Comparison of ENCODE assay signal across 19 cellular contexts in genomic region chr12:43786899-43787693, GRCh38. TPM values are rescaled to one million over a fixed set of nuclear protein-coding genes. Genes with fewer than 3 reads are reported as not detected.
DNase-seq lines count a peak whose midpoint lies in the region; ATAC-seq and TF ChIP-seq lines count a peak whose summit lies in the region.
"Had no signal": no experiment of that assay in that cellular context is flagged by ENCODE, and none has a peak within 500 bp of the region (broad histone marks: within the 10 kb centered on the region; RNA-seq: fewer than 3 reads in every experiment).

No MANE protein-coding gene starts in this region.

- H4K20me1 ChIP-seq in GM23248 (ENCODE audit: insufficient read depth), result no peaks in the 10 kb centered on the region
- H4K20me1 ChIP-seq in PC-3 (ENCODE audit: low read length), result no peaks in the 10 kb centered on the region
- no peaks in the 10 kb centered on the region for H4K20me1 ChIP-seq in smooth muscle cell (ENCODE audit: low read depth)

- H3K9me2 ChIP-seq in GM23248 (ENCODE audit: insufficient read depth) (no peaks in the 10 kb centered on the region), PC-3 (replicated peaks; ENCODE audit: low read length) (no peaks in the 10 kb centered on the region)

- BruUV-seq in PC-3 (replicated peaks; lab: Mats Ljungman, UMichigan), result TSS peak; percentile 37

- in situ Hi-C loops in GM23248 (cut with MboI), result no loop called here
- in situ Hi-C loops in KBM-7 (cut with MboI; ENCODE audit: low pct_unique_long_range_greater_than_20kb, low sequenced_read_pairs), result no loop called here

- H3F3A ChIP-seq in GM23248 (ENCODE audit: insufficient read depth) (peaks cover 16% of the 10 kb centered on the region; the same call in 1 of the 2 replicates), PC-3 (ENCODE audit: low read length, unreplicated experiment) (no peaks in the 10 kb centered on the region), smooth muscle cell (ENCODE audit: low read depth) (peaks cover 6% of the 10 kb centered on the region)

- peak; percentile 85 for ATAC-seq in PC-3
- ATAC-seq: stimulated activated naive CD8-positive, alpha-beta T cell treated with anti-CD3 and anti-CD28 coated beads, Interleukin-15, Interleukin-2, amounts not matched to agents 100 U/mL and 50 U/mL, for 24 hours; upper lobe of right lung had no signal

- H3K27me3 ChIP-seq in GM23248 (replicated peaks; ENCODE audit: insufficient read depth) (no peaks in the 10 kb centered on the region), PC-3 (ENCODE audit: low read length) (no peaks in the 10 kb centered on the region), smooth muscle cell (ENCODE audit: low read depth) (no peaks in the 10 kb centered on the region)
- H3K27me3 ChIP-seq: brain microvascular endothelial cell, upper lobe of right lung had no signal

- DNase-seq in AG10803 (ENCODE audit: low read depth) (peak; percentile 20), GM23248 (peak; percentile 35), PC-3 (peak; percentile 92), fibroblast of mammary gland (ENCODE audit: low read depth) (peak; percentile 69), smooth muscle cell (lab: John Stamatoyannopoulos, UW; ENCODE audit: unreplicated experiment) (no peak), KBM-7 (no peak), cerebellum (ENCODE audit: low spot score) (no peak)
- DNase-seq in activated CD4-positive, alpha-beta T cell treated with anti-CD3 and anti-CD28 coated beads for 1 hour, result no peak
- DNase-seq: activated CD4-positive, alpha-beta T cell treated with anti-CD3 and anti-CD28 coated beads, Interleukin-2, amount 50 U/mL, for 4 hours; activated naive CD4-positive, alpha-beta T cell treated with anti-CD3 and anti-CD28 coated beads, Interleukin-2, amount 50 U/mL, for 16 hours; amniotic stem cell; brain microvascular endothelial cell; immature natural killer cell; Kasumi-1; NCI-H146; NCI-H446 treated with DMSO at 0.1 percent for 48 hours; small intestine; stimulated activated naive CD8-positive, alpha-beta T cell treated with anti-CD3 and anti-CD28 coated beads, Interleukin-15, Interleukin-2, amounts not matched to agents 100 U/mL and 50 U/mL, for 24 hours; upper lobe of right lung had no signal

- no peak overlapping the region for H2AFZ ChIP-seq in GM23248
- H2AFZ ChIP-seq in PC-3 (ENCODE audit: low read length), result no peak overlapping the region
- H2AFZ ChIP-seq in smooth muscle cell (ENCODE audit: low read depth), result no peak overlapping the region

- H3K79me2 ChIP-seq in GM23248 (ENCODE audit: insufficient read depth) (no peaks in the 10 kb centered on the region), PC-3 (ENCODE audit: low read length) (no peaks in the 10 kb centered on the region), smooth muscle cell (ENCODE audit: low read depth) (no peaks in the 10 kb centered on the region)

- H3K36me3 ChIP-seq in GM23248 (ENCODE audit: low read depth) (peaks cover 8% of the 10 kb centered on the region), PC-3 (ENCODE audit: low read depth, low read length) (peaks cover 13% of the 10 kb centered on the region; the same call in 1 of the 2 replicates), smooth muscle cell (ENCODE audit: low read depth) (peaks cover 6% of the 10 kb centered on the region)

- POLR2A ChIA-PET in PC-3 (lab: Charles Lee; ENCODE audit: unreplicated experiment), result no interaction called here

- no peak for TF ChIP-seq CTCF in AG10803 (conservative IDR thresholded peaks at IDR 0.05; ENCODE audit: low read length)
- TF ChIP-seq CTCF in PC-3 (conservative IDR thresholded peaks at IDR 0.05; ENCODE audit: low read depth, low read length), result no peak
- TF ChIP-seq CTCF in fibroblast of mammary gland (conservative IDR thresholded peaks at IDR 0.05; ENCODE audit: control insufficient read depth, insufficient read depth, low read depth, low read length), result no peak
- TF ChIP-seq CTCF in smooth muscle cell (IDR thresholded peaks at IDR 0.05; ENCODE audit: borderline replicate concordance, insufficient read depth, poor library complexity, severe bottlenecking), result no peak

- intact Hi-C loops in PC-3 (cut with micrococcal nuclease), result loop anchor here (1.0 to 2.0 kb wide), 2 partner anchors 9 to 28 kb away; partner anchors contain the start of genes IRAK4 and PUS7L

- H3K9ac ChIP-seq in GM23248 (no peak overlapping the region), PC-3 (ENCODE audit: low read length) (peak overlapping the region; percentile 13; the same call in 1 of the 2 replicates), smooth muscle cell (ENCODE audit: low read depth) (no peak overlapping the region)

- H3K27ac ChIP-seq in GM23248 (no peak overlapping the region), PC-3 (ENCODE audit: low read length) (peak overlapping the region; percentile 92), smooth muscle cell (ENCODE audit: low read depth) (no peak overlapping the region)
- H3K27ac ChIP-seq: brain microvascular endothelial cell, upper lobe of right lung had no signal

- H3K4me1 ChIP-seq in GM23248 (ENCODE audit: insufficient read depth) (no peaks in the 10 kb centered on the region), PC-3 (ENCODE audit: insufficient read depth, low read length) (peaks cover 25% of the 10 kb centered on the region), smooth muscle cell (ENCODE audit: low read depth) (no peaks in the 10 kb centered on the region)
- H3K4me1 ChIP-seq: upper lobe of right lung had no signal

- no peaks in the 10 kb centered on the region for H3K9me3 ChIP-seq in GM23248 (ENCODE audit: low read depth)
- no peaks in the 10 kb centered on the region for H3K9me3 ChIP-seq in PC-3 (ENCODE audit: low read length)
- no peaks in the 10 kb centered on the region for H3K9me3 ChIP-seq in smooth muscle cell (replicated peaks; ENCODE audit: low read depth)
- H3K9me3 ChIP-seq: upper lobe of right lung had no signal

- H3K4me3 ChIP-seq in AG10803 (ENCODE audit: low read length) (no peak overlapping the region), GM23248 (no peak overlapping the region), PC-3 (ENCODE audit: low read length) (no peak overlapping the region), fibroblast of mammary gland (ENCODE audit: control insufficient read depth, low read depth, low read length) (no peak overlapping the region), smooth muscle cell (no peak overlapping the region)
- H3K4me3 ChIP-seq: upper lobe of right lung had no signal

- CTCF ChIA-PET in PC-3 (lab: Charles Lee), result no interaction called here

- H3K4me2 ChIP-seq in GM23248 (ENCODE audit: unreplicated experiment) (no peak overlapping the region), PC-3 (ENCODE audit: low read length) (peak overlapping the region; percentile 29), smooth muscle cell (no peak overlapping the region)

RNA-seq across cellular contexts. Expression of gene TWF1, which starts 19.0 kb away (rescaled TPM):
- total RNA-seq in GM23248 (2014; rRNA removed; shearing (Covaris generic)), result 197 and 246 TPM in 2 replicates
- polyA plus RNA-seq in GM23248 (2016; fragmentation: Nextera tagmentation; extraction: Ambion mirVana) (139 and 141 TPM in 2 replicates), smooth muscle cell (51.8 and 60.1 TPM in 2 replicates)
- total RNA-seq in PC-3 (2014; rRNA removed) (167 and 226 TPM in 2 replicates), smooth muscle cell (136 and 151 TPM in 2 replicates), cerebellum (84.8 TPM)

RNA-seq across cellular contexts. Expression of gene IRAK4, which starts 28.3 kb away (rescaled TPM):
- total RNA-seq in GM23248 (2014; rRNA removed; shearing (Covaris generic)), result 17.6 and 24.0 TPM in 2 replicates
- 11.5 and 12.0 TPM in 2 replicates for polyA plus RNA-seq in GM23248 (2016; fragmentation: Nextera tagmentation; extraction: Ambion mirVana)
- 5.6 and 8.9 TPM in 2 replicates for total RNA-seq in PC-3 (2014; rRNA removed)
- 22.5 and 42.8 TPM in 2 replicates for total RNA-seq in smooth muscle cell
- 7.0 and 9.2 TPM in 2 replicates for polyA plus RNA-seq in smooth muscle cell
- total RNA-seq in cerebellum, result 8.3 TPM

RNA-seq across cellular contexts. Expression of gene PUS7L, which starts 28.5 kb away (rescaled TPM):
- total RNA-seq in GM23248 (2014; rRNA removed; shearing (Covaris generic)), result 15.0 and 20.6 TPM in 2 replicates
- polyA plus RNA-seq in GM23248 (2016; fragmentation: Nextera tagmentation; extraction: Ambion mirVana) (23.1 and 23.3 TPM in 2 replicates), smooth muscle cell (14.8 and 16.9 TPM in 2 replicates)
- total RNA-seq in PC-3 (2014; rRNA removed) (9.1 and 14.6 TPM in 2 replicates), smooth muscle cell (24.3 and 49.6 TPM in 2 replicates), cerebellum (35.6 TPM)

RNA-seq across cellular contexts. Expression of gene TMEM117, which starts 48.8 kb away (rescaled TPM):
- total RNA-seq in GM23248 (2014; rRNA removed; shearing (Covaris generic)), result 14.4 and 19.1 TPM in 2 replicates
- 12.1 and 14.7 TPM in 2 replicates for polyA plus RNA-seq in GM23248 (2016; fragmentation: Nextera tagmentation; extraction: Ambion mirVana)
- 7.9 and 9.0 TPM in 2 replicates for total RNA-seq in PC-3 (2014; rRNA removed)
- total RNA-seq in smooth muscle cell, result 35.2 and 38.9 TPM in 2 replicates
- polyA plus RNA-seq in smooth muscle cell, result 12.9 and 13.0 TPM in 2 replicates
- total RNA-seq in cerebellum, result 18.5 TPM

Comparison
In these comparisons a context has a peak if more than half of its experiments do, and no peak if none do; other contexts are left out.
1. DNase-seq: peak in AG10803 (single experiment), GM23248 (single experiment), PC-3 (single experiment) and fibroblast of mammary gland (single experiment); none in smooth muscle cell (single experiment), activated CD4-positive, alpha-beta T cell treated with anti-CD3 and anti-CD28 coated beads for 1 hour (single experiment), KBM-7 (single experiment) and cerebellum (single experiment).